ENCODE assay signal across 1 cellular context in the genomic region with DNA sequence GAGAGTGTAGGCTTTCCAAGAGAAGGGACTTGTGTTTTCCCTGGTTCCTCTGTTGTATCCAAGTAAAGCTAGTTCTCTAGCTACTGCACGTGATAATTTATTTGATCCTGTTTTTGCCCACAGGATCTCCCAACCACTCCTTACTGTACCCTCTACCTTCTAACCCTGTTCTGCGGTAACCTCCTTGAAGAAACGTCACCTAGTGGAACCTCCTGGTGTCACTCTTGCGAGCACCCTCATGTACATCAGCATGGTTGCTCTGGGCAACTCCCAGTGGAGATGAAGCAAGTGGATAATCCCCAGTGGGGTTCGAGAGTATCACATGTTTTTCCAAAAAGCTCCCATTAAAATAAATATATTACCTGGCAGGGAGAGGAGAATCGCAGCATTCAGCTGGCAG.
TF ChIP-seq lines count a peak whose summit lies in the region.

No MANE protein-coding gene starts in this region.

TF ChIP-seq in GM12878, 131 proteins besides CTCF, POLR2A, EP300 and RAD21 (continued from another document):
- TF ChIP-seq PKNOX1 (IDR thresholded peaks at IDR 0.05) (peak; percentile 79), EZH2 (IDR thresholded peaks at IDR 0.05; ENCODE audit: borderline replicate concordance, control insufficient read depth, low read depth, low read length) (no peak), RUNX3 (IDR thresholded peaks at IDR 0.05; ENCODE audit: low read length) (peak; percentile 77), TCF12 (IDR thresholded peaks at IDR 0.05; ENCODE audit: low read depth, low read length) (no peak)
